13 cellular contexts compared by ENCODE assay signal in the genomic region with DNA sequence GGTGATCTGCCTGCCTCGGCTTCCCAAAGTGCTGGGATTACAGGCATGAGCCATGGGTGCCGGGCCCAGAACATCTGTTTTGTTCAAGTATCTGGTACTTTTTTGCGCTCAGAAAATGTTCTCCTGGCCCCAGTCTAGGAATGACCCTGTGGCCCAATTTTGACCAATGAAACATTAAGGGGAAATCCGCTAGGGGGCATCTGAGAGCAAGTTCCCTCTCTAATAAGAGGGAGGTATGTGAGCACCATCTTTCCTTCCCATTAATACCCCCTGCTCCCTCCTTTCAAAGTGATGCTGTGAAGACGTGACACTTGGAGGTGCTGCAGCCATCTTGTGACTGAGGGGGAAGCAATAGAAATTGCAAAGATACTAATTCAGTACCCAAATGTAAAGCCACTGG. TPM values are rescaled to one million over a fixed set of nuclear protein-coding genes. Genes with fewer than 3 reads are reported as not detected.
DNase-seq lines count a peak whose midpoint lies in the region; ATAC-seq and TF ChIP-seq lines count a peak whose summit lies in the region.
"Had no signal": no experiment of that assay in that cellular context is flagged by ENCODE, and none has a peak within 500 bp of the region (broad histone marks: within the 10 kb centered on the region; RNA-seq: fewer than 3 reads in every experiment).

No MANE protein-coding gene starts in this region.

- DNase-seq in activated CD4-positive, alpha-beta T cell treated with anti-CD3 and anti-CD28 coated beads, Interleukin-2, amount 10 ng/mL, durations not matched to agents 24 days and 14 days: peak; percentile 59
- DNase-seq in activated CD4-positive, alpha-beta T cell treated with anti-CD3 and anti-CD28 coated beads, Interleukin-2, amount 50 U/mL, for 1 hour: no peak
- DNase-seq in GM23248 (peak; percentile 7), OCI-LY7 (ENCODE audit: low spot score) (peak; percentile 12), iPS-NIHi7 (ENCODE audit: extremely low spot score) (peak; percentile 60), cerebellar cortex (ENCODE audit: low spot score) (no peak), mucosa of descending colon (no peak)
- no peak for DNase-seq in CD4-positive, alpha-beta memory T cell
- DNase-seq: islet precursor cell; stimulated activated CD4-positive, alpha-beta T cell treated with anti-CD3 and anti-CD28 coated beads, Interleukin-2, amount 100 ng/mL, for 48 hours; testis had no signal

- no peaks in the 10 kb centered on the region for H3K9me3 ChIP-seq in GM23248 (ENCODE audit: low read depth)
- H3K9me3 ChIP-seq in OCI-LY7 (ENCODE audit: low read length): no peaks in the 10 kb centered on the region
- no peaks in the 10 kb centered on the region for H3K9me3 ChIP-seq in CD4-positive, alpha-beta memory T cell (ENCODE audit: control insufficient read depth in 1 of 2, low read length in 2 of 2)
- no peaks in the 10 kb centered on the region for H3K9me3 ChIP-seq in mucosa of descending colon
- H3K9me3 ChIP-seq: testis had no signal

- no peaks in the 10 kb centered on the region for H3K27me3 Mint-ChIP-seq in activated CD4-positive, alpha-beta T cell treated with anti-CD3 and anti-CD28 coated beads, Interleukin-2, amount 10 ng/mL, durations not matched to agents 24 days and 14 days
- peaks cover 4 to 5% of the 10 kb centered on the region in 2 donors for H3K27me3 Mint-ChIP-seq in CD4-positive, alpha-beta memory T cell

- H3K27ac ChIP-seq in GM23248: no peak overlapping the region
- H3K27ac ChIP-seq in OCI-LY7 (ENCODE audit: low read depth, low read length, poor library complexity, severe bottlenecking): no peak overlapping the region
- no peak overlapping the region for H3K27ac ChIP-seq in CD4-positive, alpha-beta memory T cell (ENCODE audit: low read depth, low read length)
- H3K27ac ChIP-seq: testis had no signal

- no peak overlapping the region for H3K9ac ChIP-seq in GM23248

- TF ChIP-seq CTCF in OCI-LY7 (conservative IDR thresholded peaks at IDR 0.05; ENCODE audit: low read length) (peak; percentile 69), mucosa of descending colon (IDR thresholded peaks at IDR 0.05) (no peak)

- H3K27me3 ChIP-seq in GM23248 (replicated peaks; ENCODE audit: insufficient read depth): no peaks in the 10 kb centered on the region
- no peaks in the 10 kb centered on the region for H3K27me3 ChIP-seq in CD4-positive, alpha-beta memory T cell (ENCODE audit: insufficient read depth, low read length)
- H3K27me3 ChIP-seq: testis had no signal

- intact Hi-C loops in activated CD4-positive, alpha-beta T cell treated with anti-CD3 and anti-CD28 coated beads, Interleukin-2, amount 10 ng/mL, durations not matched to agents 24 days and 14 days (cut with micrococcal nuclease): no loop called here
- intact Hi-C loops in OCI-LY7 (cut with micrococcal nuclease; ENCODE audit: unreplicated experiment): loop anchor here (10.0 kb wide), 1 partner anchor 331 kb away; no protein-coding TSS in a partner anchor
- intact Hi-C loops in CD4-positive, alpha-beta memory T cell (cut with micrococcal nuclease): no loop called here
- intact Hi-C loops in mucosa of descending colon (cut with DNase I, micrococcal nuclease): no loop called here

- H3K4me3 ChIP-seq in GM23248 (no peak overlapping the region), OCI-LY7 (ENCODE audit: low read depth, low read length, poor library complexity, severe bottlenecking) (no peak overlapping the region), mucosa of descending colon (no peak overlapping the region)
- H3K4me3 ChIP-seq in CD4-positive, alpha-beta memory T cell (ENCODE audit: low read length in 2 of 2): no peak overlapping the region
- H3K4me3 ChIP-seq: testis had no signal

- H3K4me1 ChIP-seq in GM23248 (ENCODE audit: insufficient read depth) (no peaks in the 10 kb centered on the region), OCI-LY7 (ENCODE audit: insufficient read depth, low read length, poor library complexity, severe bottlenecking) (no peaks in the 10 kb centered on the region), mucosa of descending colon (ENCODE audit: low read depth) (no peaks in the 10 kb centered on the region)
- H3K4me1 ChIP-seq in CD4-positive, alpha-beta memory T cell (ENCODE audit: insufficient read depth, low read length): no peaks in the 10 kb centered on the region
- H3K4me1 ChIP-seq: testis had no signal

- ATAC-seq in mucosa of descending colon: no peak
- ATAC-seq: esophagus mucosa had no signal

- H3K27ac Mint-ChIP-seq in activated CD4-positive, alpha-beta T cell treated with anti-CD3 and anti-CD28 coated beads, Interleukin-2, amount 10 ng/mL, durations not matched to agents 24 days and 14 days: no peak overlapping the region
- no peak overlapping the region for H3K27ac Mint-ChIP-seq in CD4-positive, alpha-beta memory T cell

- H3K36me3 ChIP-seq in GM23248 (ENCODE audit: low read depth) (no peaks in the 10 kb centered on the region), OCI-LY7 (ENCODE audit: insufficient read depth, low read length) (no peaks in the 10 kb centered on the region), mucosa of descending colon (ENCODE audit: low read depth) (no peaks in the 10 kb centered on the region)
- no peaks in the 10 kb centered on the region for H3K36me3 ChIP-seq in CD4-positive, alpha-beta memory T cell (ENCODE audit: insufficient read depth, low read length)

- CTCF ChIA-PET in OCI-LY7 (lab: Charles Lee; ENCODE audit: unreplicated experiment): no interaction called here
- CTCF ChIA-PET in CD4-positive, alpha-beta memory T cell (lab: Charles Lee; ENCODE audit: partially characterized antibody): no interaction called here

- H3K4me3 Mint-ChIP-seq in activated CD4-positive, alpha-beta T cell treated with anti-CD3 and anti-CD28 coated beads, Interleukin-2, amount 10 ng/mL, durations not matched to agents 24 days and 14 days: no peak overlapping the region
- no peak overlapping the region for H3K4me3 Mint-ChIP-seq in CD4-positive, alpha-beta memory T cell

- H3K36me3 Mint-ChIP-seq in activated CD4-positive, alpha-beta T cell treated with anti-CD3 and anti-CD28 coated beads, Interleukin-2, amount 10 ng/mL, durations not matched to agents 24 days and 14 days (ENCODE audit: low read depth): no peaks in the 10 kb centered on the region
- H3K36me3 Mint-ChIP-seq in CD4-positive, alpha-beta memory T cell: no peaks in the 10 kb centered on the region

- no peaks in the 10 kb centered on the region for H3K9me3 Mint-ChIP-seq in activated CD4-positive, alpha-beta T cell treated with anti-CD3 and anti-CD28 coated beads, Interleukin-2, amount 10 ng/mL, durations not matched to agents 24 days and 14 days
- H3K9me3 Mint-ChIP-seq in CD4-positive, alpha-beta memory T cell: peaks cover 0 to 2% (median 0%) of the 10 kb centered on the region in 8 donors

- WGBS in GM23248 (ENCODE audit: low coverage in 1 of 2, low lambda C conversion rate in 2 of 2, missing lambda C conversion rate in 2 of 2), 2 experiments: 61 to 68% methylated on average over 5 of the region's 5 CpGs

- H4K20me1 ChIP-seq in GM23248 (ENCODE audit: insufficient read depth): no peaks in the 10 kb centered on the region
- no peaks in the 10 kb centered on the region for H4K20me1 ChIP-seq in OCI-LY7 (ENCODE audit: insufficient read depth, low read length)

- H3K79me2 ChIP-seq in GM23248 (ENCODE audit: insufficient read depth) (no peaks in the 10 kb centered on the region), OCI-LY7 (ENCODE audit: insufficient read depth, low read depth, low read length) (no peaks in the 10 kb centered on the region)

- POLR2A ChIA-PET in OCI-LY7 (lab: Charles Lee): no interaction called here
- POLR2A ChIA-PET in CD4-positive, alpha-beta memory T cell (lab: Charles Lee; ENCODE audit: partially characterized antibody): no interaction called here

- in situ Hi-C loops in GM23248 (cut with MboI): no loop called here

- H3K4me2 ChIP-seq in GM23248 (ENCODE audit: unreplicated experiment) (no peak overlapping the region), OCI-LY7 (ENCODE audit: low read length) (no peak overlapping the region)

- peaks cover 3% of the 10 kb centered on the region for H3K4me1 Mint-ChIP-seq in activated CD4-positive, alpha-beta T cell treated with anti-CD3 and anti-CD28 coated beads, Interleukin-2, amount 10 ng/mL, durations not matched to agents 24 days and 14 days
- H3K4me1 Mint-ChIP-seq in CD4-positive, alpha-beta memory T cell: peaks cover 0 to 5% (median 1%) of the 10 kb centered on the region in 4 donors

- H2AFZ ChIP-seq in GM23248: no peak overlapping the region
- no peak overlapping the region for H2AFZ ChIP-seq in OCI-LY7 (ENCODE audit: low read length)

- BruUV-seq in OCI-LY7 (replicated peaks; lab: Mats Ljungman, UMichigan): no TSS peak

- no peaks in the 10 kb centered on the region for H3K9me2 ChIP-seq in GM23248 (ENCODE audit: insufficient read depth)
- no peaks in the 10 kb centered on the region for H3K9me2 ChIP-seq in OCI-LY7 (ENCODE audit: insufficient read depth, low read length)

- H3F3A ChIP-seq in GM23248 (ENCODE audit: insufficient read depth): no peaks in the 10 kb centered on the region

RNA-seq across cellular contexts. Expression of a gene that starts 16.5 kb away (rescaled TPM):
- total RNA-seq in activated CD4-positive, alpha-beta T cell treated with anti-CD3 and anti-CD28 coated beads, Interleukin-2, amount 10 ng/mL, durations not matched to agents 24 days and 14 days: not detected in 2 replicates
- not detected in 2 replicates for total RNA-seq in GM23248 (2014; rRNA removed; shearing (Covaris generic))
- not detected in 2 replicates for polyA plus RNA-seq in GM23248 (2016; fragmentation: Nextera tagmentation; extraction: Ambion mirVana)
- not detected in 2 replicates for total RNA-seq in OCI-LY7 (2014; rRNA removed; shearing (Covaris generic))
- not detected in 2 replicates for total RNA-seq in OCI-LY7 (2022)
- not detected for total RNA-seq in CD4-positive, alpha-beta memory T cell
- polyA plus RNA-seq in CD4-positive, alpha-beta memory T cell: not detected
- not detected for total RNA-seq in mucosa of descending colon
- total RNA-seq: esophagus mucosa, omental fat pad had no signal

Comparison
In these comparisons a context has a peak if more than half of its experiments do, and no peak if none do; other contexts are left out.
1. DNase-seq: peak in activated CD4-positive, alpha-beta T cell treated with anti-CD3 and anti-CD28 coated beads, Interleukin-2, amount 10 ng/mL, durations not matched to agents 24 days and 14 days (single experiment), GM23248 (single experiment), OCI-LY7 (single experiment) and iPS-NIHi7 (single experiment); none in activated CD4-positive, alpha-beta T cell treated with anti-CD3 and anti-CD28 coated beads, Interleukin-2, amount 50 U/mL, for 1 hour (single experiment), CD4-positive, alpha-beta memory T cell (0 of 5), cerebellar cortex (single experiment) and mucosa of descending colon (0 of 3).